ENCODE assay signal across 1 cellular context in the genomic region with DNA sequence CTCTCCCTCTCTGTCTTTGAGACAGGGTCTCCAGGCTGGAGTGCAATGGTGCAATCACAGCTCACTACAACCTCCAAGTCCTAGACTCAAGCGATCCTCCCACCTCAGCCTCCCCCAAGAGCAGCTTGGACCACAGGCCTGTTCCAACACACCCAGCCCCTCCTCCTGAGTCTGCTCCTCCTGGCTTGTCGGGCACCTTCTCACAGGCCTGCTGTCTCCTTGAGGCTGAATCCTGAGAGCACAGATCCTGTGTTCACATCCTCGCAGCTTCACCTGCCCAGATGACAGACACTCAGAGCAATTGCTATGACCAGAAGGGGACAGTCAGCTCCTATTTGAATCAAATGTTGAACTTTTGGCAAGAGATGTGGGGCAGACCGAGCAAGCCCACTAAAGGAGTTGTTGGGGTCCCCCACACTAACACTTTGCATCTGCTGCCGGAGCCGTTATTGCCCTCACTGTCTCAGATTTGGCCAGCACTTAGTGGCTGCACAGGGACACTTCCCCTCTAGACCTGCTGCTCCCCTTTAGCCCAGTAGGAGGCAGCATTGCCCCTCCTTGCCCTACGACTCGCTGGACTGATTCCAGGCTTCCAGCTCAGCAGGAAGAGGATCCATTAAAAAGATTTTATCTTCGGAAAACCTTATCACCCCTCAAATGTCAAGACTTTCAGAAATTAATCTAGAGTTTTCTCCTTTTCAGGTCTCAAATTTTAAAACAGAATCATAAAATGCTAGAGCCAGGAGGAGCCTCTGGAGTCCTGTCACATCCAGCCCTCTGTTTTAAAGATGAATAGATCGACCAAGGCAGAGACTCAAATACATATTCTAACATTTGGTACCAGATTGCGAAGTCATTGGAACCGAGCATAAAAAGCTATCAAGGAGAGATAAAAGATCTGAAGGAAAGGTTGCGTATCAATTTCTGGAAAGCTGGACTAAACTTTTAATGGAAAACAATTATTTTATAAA.
TF ChIP-seq lines count a peak whose summit lies in the region.

No MANE protein-coding gene starts in this region.

TF ChIP-seq in SK-N-SH, 30 proteins besides CTCF, POLR2A, EP300 and RAD21 (continued from another document):
- TF ChIP-seq, protein P1, sequence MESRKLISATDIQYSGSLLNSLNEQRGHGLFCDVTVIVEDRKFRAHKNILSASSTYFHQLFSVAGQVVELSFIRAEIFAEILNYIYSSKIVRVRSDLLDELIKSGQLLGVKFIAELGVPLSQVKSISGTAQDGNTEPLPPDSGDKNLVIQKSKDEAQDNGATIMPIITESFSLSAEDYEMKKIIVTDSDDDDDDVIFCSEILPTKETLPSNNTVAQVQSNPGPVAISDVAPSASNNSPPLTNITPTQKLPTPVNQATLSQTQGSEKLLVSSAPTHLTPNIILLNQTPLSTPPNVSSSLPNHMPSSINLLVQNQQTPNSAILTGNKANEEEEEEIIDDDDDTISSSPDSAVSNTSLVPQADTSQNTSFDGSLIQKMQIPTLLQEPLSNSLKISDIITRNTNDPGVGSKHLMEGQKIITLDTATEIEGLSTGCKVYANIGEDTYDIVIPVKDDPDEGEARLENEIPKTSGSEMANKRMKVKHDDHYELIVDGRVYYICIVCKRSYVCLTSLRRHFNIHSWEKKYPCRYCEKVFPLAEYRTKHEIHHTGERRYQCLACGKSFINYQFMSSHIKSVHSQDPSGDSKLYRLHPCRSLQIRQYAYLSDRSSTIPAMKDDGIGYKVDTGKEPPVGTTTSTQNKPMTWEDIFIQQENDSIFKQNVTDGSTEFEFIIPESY (IDR thresholded peaks at IDR 0.05; ENCODE audit: borderline replicate concordance, low read depth), result no peak
- TF ChIP-seq JUND (IDR thresholded peaks at IDR 0.05) (no peak), SMC3 (IDR thresholded peaks at IDR 0.05; ENCODE audit: low read depth, low read length) (peak; percentile 94), TCF12 (IDR thresholded peaks at IDR 0.05) (no peak), RCOR1 (IDR thresholded peaks at IDR 0.05; ENCODE audit: low read length) (peak; percentile 65), GATA2 (CRISPR knock-in tag; IDR thresholded peaks at IDR 0.05) (peak; percentile 78), ELF1 (IDR thresholded peaks at IDR 0.05) (no peak), FOXM1 (IDR thresholded peaks at IDR 0.05; ENCODE audit: low read depth) (no peak), GABPA (IDR thresholded peaks at IDR 0.05; ENCODE audit: low read depth) (no peak), MEF2A (IDR thresholded peaks at IDR 0.05; ENCODE audit: borderline replicate concordance, low read depth) (no peak), NFIC (IDR thresholded peaks at IDR 0.05; ENCODE audit: borderline replicate concordance) (peak; percentile 91), POLR2AphosphoS5 (IDR thresholded peaks at IDR 0.05; ENCODE audit: low read depth, low read length) (no peak), CHD2 (IDR thresholded peaks at IDR 0.05; ENCODE audit: low read length, partially characterized antibody) (peak; percentile 57), SIN3A (IDR thresholded peaks at IDR 0.05; ENCODE audit: borderline replicate concordance, low read depth, low read length) (no peak), TEAD4 (IDR thresholded peaks at IDR 0.05; ENCODE audit: borderline replicate concordance, insufficient read depth) (no peak)
- TF ChIP-seq, protein P2, sequence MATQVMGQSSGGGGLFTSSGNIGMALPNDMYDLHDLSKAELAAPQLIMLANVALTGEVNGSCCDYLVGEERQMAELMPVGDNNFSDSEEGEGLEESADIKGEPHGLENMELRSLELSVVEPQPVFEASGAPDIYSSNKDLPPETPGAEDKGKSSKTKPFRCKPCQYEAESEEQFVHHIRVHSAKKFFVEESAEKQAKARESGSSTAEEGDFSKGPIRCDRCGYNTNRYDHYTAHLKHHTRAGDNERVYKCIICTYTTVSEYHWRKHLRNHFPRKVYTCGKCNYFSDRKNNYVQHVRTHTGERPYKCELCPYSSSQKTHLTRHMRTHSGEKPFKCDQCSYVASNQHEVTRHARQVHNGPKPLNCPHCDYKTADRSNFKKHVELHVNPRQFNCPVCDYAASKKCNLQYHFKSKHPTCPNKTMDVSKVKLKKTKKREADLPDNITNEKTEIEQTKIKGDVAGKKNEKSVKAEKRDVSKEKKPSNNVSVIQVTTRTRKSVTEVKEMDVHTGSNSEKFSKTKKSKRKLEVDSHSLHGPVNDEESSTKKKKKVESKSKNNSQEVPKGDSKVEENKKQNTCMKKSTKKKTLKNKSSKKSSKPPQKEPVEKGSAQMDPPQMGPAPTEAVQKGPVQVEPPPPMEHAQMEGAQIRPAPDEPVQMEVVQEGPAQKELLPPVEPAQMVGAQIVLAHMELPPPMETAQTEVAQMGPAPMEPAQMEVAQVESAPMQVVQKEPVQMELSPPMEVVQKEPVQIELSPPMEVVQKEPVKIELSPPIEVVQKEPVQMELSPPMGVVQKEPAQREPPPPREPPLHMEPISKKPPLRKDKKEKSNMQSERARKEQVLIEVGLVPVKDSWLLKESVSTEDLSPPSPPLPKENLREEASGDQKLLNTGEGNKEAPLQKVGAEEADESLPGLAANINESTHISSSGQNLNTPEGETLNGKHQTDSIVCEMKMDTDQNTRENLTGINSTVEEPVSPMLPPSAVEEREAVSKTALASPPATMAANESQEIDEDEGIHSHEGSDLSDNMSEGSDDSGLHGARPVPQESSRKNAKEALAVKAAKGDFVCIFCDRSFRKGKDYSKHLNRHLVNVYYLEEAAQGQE (IDR thresholded peaks at IDR 0.05; ENCODE audit: low read depth, low read length), result no peak
- TF ChIP-seq, protein P3, sequence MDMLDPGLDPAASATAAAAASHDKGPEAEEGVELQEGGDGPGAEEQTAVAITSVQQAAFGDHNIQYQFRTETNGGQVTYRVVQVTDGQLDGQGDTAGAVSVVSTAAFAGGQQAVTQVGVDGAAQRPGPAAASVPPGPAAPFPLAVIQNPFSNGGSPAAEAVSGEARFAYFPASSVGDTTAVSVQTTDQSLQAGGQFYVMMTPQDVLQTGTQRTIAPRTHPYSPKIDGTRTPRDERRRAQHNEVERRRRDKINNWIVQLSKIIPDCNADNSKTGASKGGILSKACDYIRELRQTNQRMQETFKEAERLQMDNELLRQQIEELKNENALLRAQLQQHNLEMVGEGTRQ (IDR thresholded peaks at IDR 0.05; ENCODE audit: borderline replicate concordance, low read depth, low read length), result no peak
- TF ChIP-seq, protein P4, sequence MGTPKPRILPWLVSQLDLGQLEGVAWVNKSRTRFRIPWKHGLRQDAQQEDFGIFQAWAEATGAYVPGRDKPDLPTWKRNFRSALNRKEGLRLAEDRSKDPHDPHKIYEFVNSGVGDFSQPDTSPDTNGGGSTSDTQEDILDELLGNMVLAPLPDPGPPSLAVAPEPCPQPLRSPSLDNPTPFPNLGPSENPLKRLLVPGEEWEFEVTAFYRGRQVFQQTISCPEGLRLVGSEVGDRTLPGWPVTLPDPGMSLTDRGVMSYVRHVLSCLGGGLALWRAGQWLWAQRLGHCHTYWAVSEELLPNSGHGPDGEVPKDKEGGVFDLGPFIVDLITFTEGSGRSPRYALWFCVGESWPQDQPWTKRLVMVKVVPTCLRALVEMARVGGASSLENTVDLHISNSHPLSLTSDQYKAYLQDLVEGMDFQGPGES (IDR thresholded peaks at IDR 0.05; ENCODE audit: low read depth, low read length), result no peak
TF ChIP-seq in SK-N-SH: peak in this region for 7.
